8 cellular contexts compared by ENCODE assay signal in the genomic region with DNA sequence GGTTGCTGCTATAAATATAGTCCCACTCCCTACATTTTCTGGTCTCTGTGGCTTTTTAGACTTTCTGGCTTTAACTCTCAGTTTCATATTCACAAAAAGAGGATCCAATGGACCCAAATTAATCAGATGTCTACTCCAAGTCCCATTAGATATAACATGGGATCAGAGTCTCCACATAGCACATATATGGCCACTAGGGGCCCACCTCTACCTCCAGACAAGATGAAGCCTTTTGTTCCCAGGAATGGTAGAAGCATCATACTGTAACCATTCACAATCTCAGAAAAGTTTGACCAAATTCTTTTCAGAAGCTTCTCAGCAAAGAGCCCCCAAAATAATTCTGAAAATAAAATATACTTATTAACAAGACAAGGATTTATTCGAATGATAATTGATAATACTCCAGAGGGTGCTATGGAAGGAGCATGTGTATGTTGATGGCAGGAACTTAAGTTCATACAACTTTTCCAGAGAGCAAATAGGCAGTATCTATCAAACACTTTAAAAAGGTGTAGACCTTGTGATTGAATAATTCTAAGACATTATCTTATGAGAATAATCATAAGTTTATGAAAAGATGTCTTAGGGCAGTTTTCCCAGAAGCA.
DNase-seq lines count a peak whose midpoint lies in the region; ATAC-seq and TF ChIP-seq lines count a peak whose summit lies in the region.

No MANE protein-coding gene starts in this region.

- no peaks in the 10 kb centered on the region for H3K27me3 ChIP-seq in suprapubic skin

- 15% methylated on average over 1 of the region's 1 CpG for WGBS in suprapubic skin

- no peaks in the 10 kb centered on the region for H3K9me3 Mint-ChIP-seq in activated T-helper 17 cell treated with anti-CD3 and anti-CD28 coated beads, Interleukin-2, amount 50 U/mL, for 72 hours

- H3K4me1 ChIP-seq in suprapubic skin: no peaks in the 10 kb centered on the region

- no peak overlapping the region for H3K4me3 ChIP-seq in fibroblast of mammary gland (ENCODE audit: control insufficient read depth, low read depth, low read length)
- no peak overlapping the region for H3K4me3 ChIP-seq in suprapubic skin

- peaks cover 8% of the 10 kb centered on the region for H3K27me3 Mint-ChIP-seq in activated T-helper 17 cell treated with anti-CD3 and anti-CD28 coated beads, Interleukin-2, amount 50 U/mL, for 72 hours

- in situ Hi-C loops in GM13976 (cut with MboI; ENCODE audit: low sequenced_read_pairs, unreplicated experiment): no loop called here

- intact Hi-C loops in sciatic nerve (cut with DNase I): no loop called here

- H3K9me3 ChIP-seq in suprapubic skin: no peaks in the 10 kb centered on the region

- H3K4me1 Mint-ChIP-seq in activated T-helper 17 cell treated with anti-CD3 and anti-CD28 coated beads, Interleukin-2, amount 50 U/mL, for 72 hours: no peaks in the 10 kb centered on the region

- H3K36me3 ChIP-seq in suprapubic skin: no peaks in the 10 kb centered on the region

- DNase-seq in AG08395 (ENCODE audit: low spot score): peak; percentile 2
- no peak for DNase-seq in GM13976 (ENCODE audit: low spot score)
- DNase-seq in NCI-H82 (lab: John Stamatoyannopoulos, UW): peak; percentile 60
- DNase-seq in fibroblast of mammary gland (ENCODE audit: low read depth): peak; percentile 1
- no peak for DNase-seq in sciatic nerve (ENCODE audit: low spot score)
- DNase-seq in suprapubic skin (ENCODE audit: low spot score in 2 of 2): no peak

- H3K36me3 Mint-ChIP-seq in activated T-helper 17 cell treated with anti-CD3 and anti-CD28 coated beads, Interleukin-2, amount 50 U/mL, for 72 hours (ENCODE audit: low read depth): no peaks in the 10 kb centered on the region

- TF ChIP-seq CTCF in GM13976 (IDR thresholded peaks at IDR 0.05; ENCODE audit: borderline replicate concordance, control extremely low read depth, extremely low read depth, insufficient read depth, missing control alignments) (peak; percentile 47), fibroblast of mammary gland (conservative IDR thresholded peaks at IDR 0.05; ENCODE audit: control insufficient read depth, insufficient read depth, low read depth, low read length) (peak; percentile 19), suprapubic skin (IDR thresholded peaks at IDR 0.05) (peak in 1 of 2 donors; percentile 31)

- no peak for TF ChIP-seq POLR2A in suprapubic skin (IDR thresholded peaks at IDR 0.05)

- TF ChIP-seq EP300 in suprapubic skin (IDR thresholded peaks at IDR 0.05): no peak

- H3K27ac Mint-ChIP-seq in activated T-helper 17 cell treated with anti-CD3 and anti-CD28 coated beads, Interleukin-2, amount 50 U/mL, for 72 hours: no peak overlapping the region

- no peak overlapping the region for H3K27ac ChIP-seq in suprapubic skin

- no peak overlapping the region for H3K4me3 Mint-ChIP-seq in activated T-helper 17 cell treated with anti-CD3 and anti-CD28 coated beads, Interleukin-2, amount 50 U/mL, for 72 hours

- ATAC-seq in HG02759 (IDR thresholded peaks at IDR 0.05; ENCODE audit: unreplicated experiment) (peak; percentile 90), sciatic nerve (peak; percentile 69)
- ATAC-seq in activated T-helper 17 cell treated with anti-CD3 and anti-CD28 coated beads, Interleukin-2, amount 50 U/mL, for 72 hours (replicated peaks): no peak

Comparison
In these comparisons a context has a peak if more than half of its experiments do, and no peak if none do; other contexts are left out.
1. DNase-seq: peak in AG08395 (single experiment), NCI-H82 (single experiment) and fibroblast of mammary gland (single experiment); none in GM13976 (single experiment), sciatic nerve (single experiment) and suprapubic skin (0 of 2).